ENCODE assay signal across 1 cellular context in genomic region chr16:3400779-3401688, GRCh38.
A peak's percentile ranks its signal among the peaks of the same experiment; 100 is the strongest.
TF ChIP-seq lines count a peak whose summit lies in the region.

Gene ZNF174, plus strand, starts transcription at chr16:3401215. Its CDS starts 790 bp downstream, at chr16:3402005.
Gene ZSCAN32, minus strand, starts transcription at chr16:3401004. Its CDS starts 3,447 bp downstream, at chr16:3397557.

TF ChIP-seq in K562, 482 proteins besides CTCF, POLR2A, EP300 and RAD21 (continued from another document and continues in another):
- TF ChIP-seq, protein P1, sequence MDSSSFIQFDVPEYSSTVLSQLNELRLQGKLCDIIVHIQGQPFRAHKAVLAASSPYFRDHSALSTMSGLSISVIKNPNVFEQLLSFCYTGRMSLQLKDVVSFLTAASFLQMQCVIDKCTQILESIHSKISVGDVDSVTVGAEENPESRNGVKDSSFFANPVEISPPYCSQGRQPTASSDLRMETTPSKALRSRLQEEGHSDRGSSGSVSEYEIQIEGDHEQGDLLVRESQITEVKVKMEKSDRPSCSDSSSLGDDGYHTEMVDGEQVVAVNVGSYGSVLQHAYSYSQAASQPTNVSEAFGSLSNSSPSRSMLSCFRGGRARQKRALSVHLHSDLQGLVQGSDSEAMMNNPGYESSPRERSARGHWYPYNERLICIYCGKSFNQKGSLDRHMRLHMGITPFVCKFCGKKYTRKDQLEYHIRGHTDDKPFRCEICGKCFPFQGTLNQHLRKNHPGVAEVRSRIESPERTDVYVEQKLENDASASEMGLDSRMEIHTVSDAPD (CRISPR knock-in tag; IDR thresholded peaks at IDR 0.05), result no peak
- TF ChIP-seq ZBTB8A (IDR thresholded peaks at IDR 0.05; ENCODE audit: partially characterized antibody), result no peak
- no peak for TF ChIP-seq NR3C1 (CRISPR knock-in tag; IDR thresholded peaks at IDR 0.05)
- TF ChIP-seq MXD1 (CRISPR knock-in tag; IDR thresholded peaks at IDR 0.05; ENCODE audit: borderline replicate concordance, poor library complexity, severe bottlenecking), result no peak
- TF ChIP-seq SIN3B (IDR thresholded peaks at IDR 0.05; ENCODE audit: low read depth), result peak; percentile 68; the same call in 1 of the 2 replicates
- TF ChIP-seq IRF9 (tag; IDR thresholded peaks at IDR 0.05), result no peak
- no peak for TF ChIP-seq PCBP1 (IDR thresholded peaks at IDR 0.05; ENCODE audit: low read depth, low read length, poor library complexity, severe bottlenecking)
- TF ChIP-seq ZNF830 (CRISPR knock-in tag; IDR thresholded peaks at IDR 0.05), result no peak
- TF ChIP-seq, protein P2, sequence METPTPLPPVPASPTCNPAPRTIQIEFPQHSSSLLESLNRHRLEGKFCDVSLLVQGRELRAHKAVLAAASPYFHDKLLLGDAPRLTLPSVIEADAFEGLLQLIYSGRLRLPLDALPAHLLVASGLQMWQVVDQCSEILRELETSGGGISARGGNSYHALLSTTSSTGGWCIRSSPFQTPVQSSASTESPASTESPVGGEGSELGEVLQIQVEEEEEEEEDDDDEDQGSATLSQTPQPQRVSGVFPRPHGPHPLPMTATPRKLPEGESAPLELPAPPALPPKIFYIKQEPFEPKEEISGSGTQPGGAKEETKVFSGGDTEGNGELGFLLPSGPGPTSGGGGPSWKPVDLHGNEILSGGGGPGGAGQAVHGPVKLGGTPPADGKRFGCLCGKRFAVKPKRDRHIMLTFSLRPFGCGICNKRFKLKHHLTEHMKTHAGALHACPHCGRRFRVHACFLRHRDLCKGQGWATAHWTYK (CRISPR knock-in tag; IDR thresholded peaks at IDR 0.05), result 0 out of 2 replicates have a peak, but pooled peaks have one; percentile 48
- TF ChIP-seq ATF6 (CRISPR knock-in tag; IDR thresholded peaks at IDR 0.05), result 0 out of 2 replicates have a peak, but pooled peaks have one; percentile 2
- no peak for TF ChIP-seq ZNF316 (IDR thresholded peaks at IDR 0.05)
- TF ChIP-seq, protein P3, sequence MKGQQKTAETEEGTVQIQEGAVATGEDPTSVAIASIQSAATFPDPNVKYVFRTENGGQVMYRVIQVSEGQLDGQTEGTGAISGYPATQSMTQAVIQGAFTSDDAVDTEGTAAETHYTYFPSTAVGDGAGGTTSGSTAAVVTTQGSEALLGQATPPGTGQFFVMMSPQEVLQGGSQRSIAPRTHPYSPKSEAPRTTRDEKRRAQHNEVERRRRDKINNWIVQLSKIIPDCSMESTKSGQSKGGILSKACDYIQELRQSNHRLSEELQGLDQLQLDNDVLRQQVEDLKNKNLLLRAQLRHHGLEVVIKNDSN (CRISPR knock-in tag; IDR thresholded peaks at IDR 0.05), result no peak; the same call in 1 of the 2 replicates
- TF ChIP-seq YY1 (IDR thresholded peaks at IDR 0.05; ENCODE audit: borderline replicate concordance in 1 of 3, control insufficient read depth in 1 of 3, extremely low read depth in 1 of 3, insufficient read depth in 3 of 3, insufficient read length in 1 of 3, insufficient replicate concordance in 2 of 3, low read depth in 1 of 3, low read length in 2 of 3), result peak in 2 of 3 experiments; percentile 6 to 79
- no peak for TF ChIP-seq NR2F6 (CRISPR knock-in tag; IDR thresholded peaks at IDR 0.05)
- TF ChIP-seq ZFP36 (IDR thresholded peaks at IDR 0.05; ENCODE audit: low read depth, low read length, partially characterized antibody), result peak; percentile 28
- no peak for TF ChIP-seq EHMT2 (IDR thresholded peaks at IDR 0.05)
- TF ChIP-seq TBP (optimal IDR thresholded peaks at IDR 0.05; ENCODE audit: low read depth, low read length), result peak; percentile 76
- TF ChIP-seq, protein P4, sequence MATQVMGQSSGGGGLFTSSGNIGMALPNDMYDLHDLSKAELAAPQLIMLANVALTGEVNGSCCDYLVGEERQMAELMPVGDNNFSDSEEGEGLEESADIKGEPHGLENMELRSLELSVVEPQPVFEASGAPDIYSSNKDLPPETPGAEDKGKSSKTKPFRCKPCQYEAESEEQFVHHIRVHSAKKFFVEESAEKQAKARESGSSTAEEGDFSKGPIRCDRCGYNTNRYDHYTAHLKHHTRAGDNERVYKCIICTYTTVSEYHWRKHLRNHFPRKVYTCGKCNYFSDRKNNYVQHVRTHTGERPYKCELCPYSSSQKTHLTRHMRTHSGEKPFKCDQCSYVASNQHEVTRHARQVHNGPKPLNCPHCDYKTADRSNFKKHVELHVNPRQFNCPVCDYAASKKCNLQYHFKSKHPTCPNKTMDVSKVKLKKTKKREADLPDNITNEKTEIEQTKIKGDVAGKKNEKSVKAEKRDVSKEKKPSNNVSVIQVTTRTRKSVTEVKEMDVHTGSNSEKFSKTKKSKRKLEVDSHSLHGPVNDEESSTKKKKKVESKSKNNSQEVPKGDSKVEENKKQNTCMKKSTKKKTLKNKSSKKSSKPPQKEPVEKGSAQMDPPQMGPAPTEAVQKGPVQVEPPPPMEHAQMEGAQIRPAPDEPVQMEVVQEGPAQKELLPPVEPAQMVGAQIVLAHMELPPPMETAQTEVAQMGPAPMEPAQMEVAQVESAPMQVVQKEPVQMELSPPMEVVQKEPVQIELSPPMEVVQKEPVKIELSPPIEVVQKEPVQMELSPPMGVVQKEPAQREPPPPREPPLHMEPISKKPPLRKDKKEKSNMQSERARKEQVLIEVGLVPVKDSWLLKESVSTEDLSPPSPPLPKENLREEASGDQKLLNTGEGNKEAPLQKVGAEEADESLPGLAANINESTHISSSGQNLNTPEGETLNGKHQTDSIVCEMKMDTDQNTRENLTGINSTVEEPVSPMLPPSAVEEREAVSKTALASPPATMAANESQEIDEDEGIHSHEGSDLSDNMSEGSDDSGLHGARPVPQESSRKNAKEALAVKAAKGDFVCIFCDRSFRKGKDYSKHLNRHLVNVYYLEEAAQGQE (CRISPR knock-in tag; IDR thresholded peaks at IDR 0.05; ENCODE audit: low read depth), result 0 out of 2 replicates have a peak, but pooled peaks have one; percentile 72
- no peak for TF ChIP-seq HDAC6 (IDR thresholded peaks at IDR 0.05; ENCODE audit: low read depth, low read length)
- no peak for TF ChIP-seq ZNF695 (CRISPR knock-in tag; IDR thresholded peaks at IDR 0.05)
- TF ChIP-seq SIN3A (IDR thresholded peaks at IDR 0.05; ENCODE audit: borderline replicate concordance in 2 of 2, control insufficient read depth in 1 of 2, low read depth in 2 of 2, low read length in 2 of 2), result peak; percentile 40 to 62; a peak in 1 of 4 replicates
- no peak for TF ChIP-seq EWSR1 (IDR thresholded peaks at IDR 0.05; ENCODE audit: borderline replicate concordance, low read depth, partially characterized antibody)
- TF ChIP-seq, protein P5, sequence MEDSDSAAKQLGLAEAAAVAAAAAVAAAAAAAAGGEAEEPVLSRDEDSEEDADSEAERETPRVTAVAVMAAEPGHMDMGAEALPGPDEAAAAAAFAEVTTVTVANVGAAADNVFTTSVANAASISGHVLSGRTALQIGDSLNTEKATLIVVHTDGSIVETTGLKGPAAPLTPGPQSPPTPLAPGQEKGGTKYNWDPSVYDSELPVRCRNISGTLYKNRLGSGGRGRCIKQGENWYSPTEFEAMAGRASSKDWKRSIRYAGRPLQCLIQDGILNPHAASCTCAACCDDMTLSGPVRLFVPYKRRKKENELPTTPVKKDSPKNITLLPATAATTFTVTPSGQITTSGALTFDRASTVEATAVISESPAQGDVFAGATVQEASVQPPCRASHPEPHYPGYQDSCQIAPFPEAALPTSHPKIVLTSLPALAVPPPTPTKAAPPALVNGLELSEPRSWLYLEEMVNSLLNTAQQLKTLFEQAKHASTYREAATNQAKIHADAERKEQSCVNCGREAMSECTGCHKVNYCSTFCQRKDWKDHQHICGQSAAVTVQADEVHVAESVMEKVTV (CRISPR knock-in tag; IDR thresholded peaks at IDR 0.05), result no peak
- peak; percentile 70 for TF ChIP-seq JUND (IDR thresholded peaks at IDR 0.05; ENCODE audit: borderline replicate concordance, low read depth, low read length)
- no peak for TF ChIP-seq JUND (tag; IDR thresholded peaks at IDR 0.05; ENCODE audit: borderline replicate concordance, low read depth, low read length)
- TF ChIP-seq TCFL5 (CRISPR knock-in tag; conservative IDR thresholded peaks at IDR 0.05), result no peak
- TF ChIP-seq, protein P6, sequence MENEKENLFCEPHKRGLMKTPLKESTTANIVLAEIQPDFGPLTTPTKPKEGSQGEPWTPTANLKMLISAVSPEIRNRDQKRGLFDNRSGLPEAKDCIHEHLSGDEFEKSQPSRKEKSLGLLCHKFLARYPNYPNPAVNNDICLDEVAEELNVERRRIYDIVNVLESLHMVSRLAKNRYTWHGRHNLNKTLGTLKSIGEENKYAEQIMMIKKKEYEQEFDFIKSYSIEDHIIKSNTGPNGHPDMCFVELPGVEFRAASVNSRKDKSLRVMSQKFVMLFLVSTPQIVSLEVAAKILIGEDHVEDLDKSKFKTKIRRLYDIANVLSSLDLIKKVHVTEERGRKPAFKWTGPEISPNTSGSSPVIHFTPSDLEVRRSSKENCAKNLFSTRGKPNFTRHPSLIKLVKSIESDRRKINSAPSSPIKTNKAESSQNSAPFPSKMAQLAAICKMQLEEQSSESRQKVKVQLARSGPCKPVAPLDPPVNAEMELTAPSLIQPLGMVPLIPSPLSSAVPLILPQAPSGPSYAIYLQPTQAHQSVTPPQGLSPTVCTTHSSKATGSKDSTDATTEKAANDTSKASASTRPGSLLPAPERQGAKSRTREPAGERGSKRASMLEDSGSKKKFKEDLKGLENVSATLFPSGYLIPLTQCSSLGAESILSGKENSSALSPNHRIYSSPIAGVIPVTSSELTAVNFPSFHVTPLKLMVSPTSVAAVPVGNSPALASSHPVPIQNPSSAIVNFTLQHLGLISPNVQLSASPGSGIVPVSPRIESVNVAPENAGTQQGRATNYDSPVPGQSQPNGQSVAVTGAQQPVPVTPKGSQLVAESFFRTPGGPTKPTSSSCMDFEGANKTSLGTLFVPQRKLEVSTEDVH (IDR thresholded peaks at IDR 0.05; ENCODE audit: low read depth, partially characterized antibody), result no peak
- peak; percentile 55 for TF ChIP-seq RB1 (IDR thresholded peaks at IDR 0.05; ENCODE audit: low read depth)
- peak; percentile 48; the same call in 1 of the 2 replicates for TF ChIP-seq SMAD4 (CRISPR knock-in tag; conservative IDR thresholded peaks at IDR 0.05)
- no peak for TF ChIP-seq POLR3A (IDR thresholded peaks at IDR 0.05; ENCODE audit: borderline replicate concordance, extremely low read depth, insufficient read depth, insufficient read length)
- TF ChIP-seq CCNT2 (IDR thresholded peaks at IDR 0.05; ENCODE audit: borderline replicate concordance, extremely low read depth, insufficient read length, low read depth, low read length), result peak; percentile 33
- TF ChIP-seq ZNF121 (CRISPR knock-in tag; conservative IDR thresholded peaks at IDR 0.05), result no peak
- TF ChIP-seq POLR2AphosphoS5 (IDR thresholded peaks at IDR 0.05; ENCODE audit: control insufficient read depth, insufficient read depth, low read depth, low read length), result peak; percentile 66; the same call in 1 of the 2 replicates
- TF ChIP-seq, protein P7, sequence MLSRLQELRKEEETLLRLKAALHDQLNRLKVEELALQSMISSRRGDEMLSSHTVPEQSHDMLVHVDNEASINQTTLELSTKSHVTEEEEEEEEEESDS (CRISPR knock-in tag; IDR thresholded peaks at IDR 0.05), result no peak
- no peak for TF ChIP-seq ZNF175 (CRISPR knock-in tag; IDR thresholded peaks at IDR 0.05; ENCODE audit: low read depth)
- peak; percentile 57 for TF ChIP-seq SAP30 (IDR thresholded peaks at IDR 0.05; ENCODE audit: borderline replicate concordance, insufficient read depth, low read depth, low read length, poor library complexity, severe bottlenecking)
- TF ChIP-seq FOXP4 (CRISPR knock-in tag; IDR thresholded peaks at IDR 0.05; ENCODE audit: borderline replicate concordance), result no peak
- peak; percentile 98 for TF ChIP-seq L3MBTL2 (IDR thresholded peaks at IDR 0.05)
- TF ChIP-seq KHSRP (IDR thresholded peaks at IDR 0.05), result no peak
- TF ChIP-seq, protein P8, sequence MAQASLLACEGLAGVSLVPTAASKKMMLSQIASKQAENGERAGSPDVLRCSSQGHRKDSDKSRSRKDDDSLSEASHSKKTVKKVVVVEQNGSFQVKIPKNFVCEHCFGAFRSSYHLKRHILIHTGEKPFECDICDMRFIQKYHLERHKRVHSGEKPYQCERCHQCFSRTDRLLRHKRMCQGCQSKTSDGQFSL (CRISPR knock-in tag; IDR thresholded peaks at IDR 0.05), result peak; percentile 67
- TF ChIP-seq, protein P8 (tag; IDR thresholded peaks at IDR 0.05), result no peak
